In the genomic region with DNA sequence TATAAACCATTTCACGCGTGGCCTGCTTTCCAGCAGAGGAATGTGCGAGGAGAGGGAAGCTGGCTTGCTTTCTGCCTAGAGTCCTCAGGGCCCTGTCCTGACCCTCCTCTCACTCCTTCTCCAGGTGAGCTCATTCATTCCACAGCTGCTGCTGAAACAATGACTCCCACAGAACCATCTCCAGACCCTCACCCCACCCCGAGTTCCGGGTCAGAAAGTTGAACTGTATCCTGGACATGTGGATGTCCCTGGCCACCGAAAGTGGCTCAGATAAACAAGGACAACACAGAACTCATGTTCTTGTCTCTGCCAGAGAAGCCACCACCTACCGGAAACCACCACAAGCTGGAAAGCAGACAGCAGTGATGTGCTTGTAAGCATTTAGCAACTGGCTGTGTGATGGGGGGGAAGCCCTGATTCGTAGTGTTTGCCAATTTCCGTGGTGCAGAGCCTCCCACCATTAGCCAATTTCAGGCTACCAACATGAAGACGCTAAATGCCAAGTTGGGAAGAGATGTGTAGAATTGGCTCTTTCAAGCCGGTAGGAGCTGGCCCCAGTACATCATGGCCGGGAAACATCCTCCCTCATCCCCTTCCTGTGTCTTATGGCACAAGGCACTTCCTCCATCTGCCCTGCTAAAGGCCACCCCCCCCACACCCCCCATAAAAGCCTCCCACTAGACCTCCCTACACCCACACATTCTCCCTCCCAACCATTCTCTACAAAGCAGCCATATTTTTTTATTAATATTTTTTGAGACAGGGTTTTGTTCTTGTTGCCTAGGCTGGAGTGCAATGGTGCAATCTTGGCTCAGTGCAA, we compare ENCODE assay signal across 6 cellular contexts. TPM values are rescaled to one million over a fixed set of nuclear protein-coding genes. Genes with fewer than 3 reads are reported as not detected.
DNase-seq lines count a peak whose midpoint lies in the region; ATAC-seq, FAIRE-seq and TF ChIP-seq lines count a peak whose summit lies in the region.

No MANE protein-coding gene starts in this region.

- peak; percentile 51 for DNase-seq in GM12891 (ENCODE audit: insufficient read length, low spot score)
- DNase-seq in UCSD-AML1 (lab: John Stamatoyannopoulos, UW; ENCODE audit: unreplicated experiment), result peak; percentile 46
- peak; percentile 45 for DNase-seq in globus pallidus (ENCODE audit: low spot score)
- no peak for DNase-seq in testis

- no peaks in the 10 kb centered on the region for H3K9me3 ChIP-seq in testis

- H3K27me3 ChIP-seq in testis, result no peaks in the 10 kb centered on the region

- peak; percentile 84 for FAIRE-seq in GM12891 (lab: Jason Lieb, UNC)

- peaks cover 15% of the 10 kb centered on the region for H3K4me1 ChIP-seq in testis

- ATAC-seq in GM21381 (IDR thresholded peaks at IDR 0.05; ENCODE audit: unreplicated experiment) (no peak), HG02759 (IDR thresholded peaks at IDR 0.05; ENCODE audit: unreplicated experiment) (no peak)

- no peak overlapping the region for H3K4me3 ChIP-seq in testis

- H3K27ac ChIP-seq in testis, result peak overlapping the region in 1 of 2 donors; percentile 74

- 64 to 73% methylated on average over 9 to 12 of the region's 12 CpGs for WGBS in testis, 2 donors

- intact Hi-C loops in testis (cut with DNase I; ENCODE audit: low total_unique reads), result no loop called here

- no peak for TF ChIP-seq CTCF in testis (IDR thresholded peaks at IDR 0.05)

- H3K36me3 ChIP-seq in testis (ENCODE audit: low read depth, missing control alignments), result no peaks in the 10 kb centered on the region

- TF ChIP-seq POLR2A in GM12891 (IDR thresholded peaks at IDR 0.05; ENCODE audit: low read depth, low read length), result peak; percentile 60
- TF ChIP-seq POLR2A in testis (IDR thresholded peaks at IDR 0.05), result no peak

TF ChIP-seq in GM12891, 5 proteins besides CTCF, POLR2A, EP300 and RAD21:
- TF ChIP-seq TAF1 (IDR thresholded peaks at IDR 0.05; ENCODE audit: low read depth, low read length) (no peak), SPI1 (IDR thresholded peaks at IDR 0.05; ENCODE audit: low read depth, low read length) (0 out of 2 replicates have a peak, but pooled peaks have one; percentile 17), PAX5 (IDR thresholded peaks at IDR 0.05; ENCODE audit: insufficient read depth, low read length, severe bottlenecking) (no peak), POLR2AphosphoS5 (IDR thresholded peaks at IDR 0.05; ENCODE audit: low read depth, low read length) (peak; percentile 49), POU2F2 (IDR thresholded peaks at IDR 0.05; ENCODE audit: low read depth, low read length) (no peak)

RNA-seq across cellular contexts. Expression of gene SYCE2, which starts 5.0 kb away (rescaled TPM):
- polyA plus RNA-seq in GM12891 (2012; ENCODE audit: low read depth, missing spikeins), result 2.5 TPM
- 10 to 100 TPM; 12.3 to 20.4 TPM for total RNA-seq in testis
- polyA plus RNA-seq in testis (ENCODE audit: insufficient read depth, low read depth, low replicate concordance), result 61.1 TPM

RNA-seq across cellular contexts. Expression of gene FARSA, which starts 19.4 kb away (rescaled TPM):
- polyA plus RNA-seq in GM12891 (2012; ENCODE audit: low read depth, missing spikeins), result 73.3 TPM
- 10 to 100 TPM; 53.8 to 65.3 TPM for total RNA-seq in testis
- 55.1 TPM for polyA plus RNA-seq in testis (ENCODE audit: insufficient read depth, low read depth, low replicate concordance)

RNA-seq across cellular contexts. Expression of gene GCDH, which starts 23.1 kb away (rescaled TPM):
- polyA plus RNA-seq in GM12891 (2012; ENCODE audit: low read depth, missing spikeins), result 27.1 TPM
- total RNA-seq in testis, result 10 to 100 TPM; 30.5 to 32.1 TPM
- polyA plus RNA-seq in testis (ENCODE audit: insufficient read depth, low read depth, low replicate concordance), result 11.0 TPM

RNA-seq across cellular contexts. Expression of gene CALR, which starts 24.3 kb away (rescaled TPM):
- 578 TPM for polyA plus RNA-seq in GM12891 (2012; ENCODE audit: low read depth, missing spikeins)
- total RNA-seq in testis, result 100 to 1,000 TPM; 389 to 467 TPM
- 538 TPM for polyA plus RNA-seq in testis (ENCODE audit: insufficient read depth, low read depth, low replicate concordance)

RNA-seq across cellular contexts. Expression of gene KLF1, which starts 27.1 kb away (rescaled TPM):
- polyA plus RNA-seq in GM12891 (2012; ENCODE audit: low read depth, missing spikeins), result 0.05 TPM
- under 1 TPM; 0.24 to 0.31 TPM for total RNA-seq in testis
- polyA plus RNA-seq in testis (ENCODE audit: insufficient read depth, low read depth, low replicate concordance), result not detected
